In the genomic region with DNA sequence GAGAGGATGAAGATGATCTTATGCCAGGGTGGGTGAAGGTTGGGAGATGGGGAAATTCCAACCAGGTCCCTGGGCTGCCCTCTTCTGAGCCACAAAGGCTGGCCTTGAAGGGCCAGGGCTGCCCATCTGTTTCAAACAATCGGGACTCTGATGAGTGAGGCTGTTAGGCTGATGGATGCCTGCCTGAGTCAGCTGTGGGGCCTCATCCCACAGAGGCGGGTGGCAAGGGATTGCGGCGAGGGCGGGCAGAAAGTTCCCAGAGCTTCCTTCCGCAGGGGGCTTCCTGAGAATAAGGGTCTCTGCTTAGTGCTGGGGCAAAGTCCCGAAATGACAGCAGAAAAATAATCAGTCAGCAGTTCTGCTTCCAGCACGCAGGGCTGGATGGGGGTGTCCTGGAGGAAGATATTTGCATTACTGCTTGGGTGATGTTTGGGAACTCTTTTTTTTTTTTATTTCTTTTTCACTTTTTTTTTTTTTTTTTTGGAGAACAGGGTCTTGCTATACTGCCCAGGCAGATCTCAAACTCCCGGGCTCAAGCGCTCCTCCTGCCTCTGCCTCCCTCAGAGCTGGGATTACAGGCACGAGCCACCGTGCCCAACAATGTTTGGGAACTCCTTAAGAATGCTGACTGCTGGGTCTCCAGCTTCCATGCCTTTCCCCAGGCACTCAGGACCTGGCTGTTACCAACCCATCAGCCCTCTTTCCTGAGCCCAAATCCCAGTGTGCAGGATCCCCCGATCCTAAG, we compare ENCODE assay signal across 2 cellular contexts.
TF ChIP-seq lines count a peak whose summit lies in the region.

No MANE protein-coding gene starts in this region.

TF ChIP-seq in HEK293, 187 proteins besides CTCF, POLR2A, EP300 and RAD21:
- TF ChIP-seq PRDM6 (tag by site-specific recombination; IDR thresholded peaks at IDR 0.05) (no peak), ZNF223 (tag by site-specific recombination; IDR thresholded peaks at IDR 0.05) (no peak), ZFP69B (tag by site-specific recombination; IDR thresholded peaks at IDR 0.05) (no peak), ZBTB8A (tag by site-specific recombination; IDR thresholded peaks at IDR 0.05) (peak; percentile 53; the same call in 1 of the 2 replicates), SP7 (tag by site-specific recombination; IDR thresholded peaks at IDR 0.05) (no peak), ZFHX2 (tag by site-specific recombination; conservative IDR thresholded peaks at IDR 0.05) (no peak)

TF ChIP-seq in K562, 482 proteins besides CTCF, POLR2A, EP300 and RAD21:
- no peak for TF ChIP-seq SMAD3 (CRISPR knock-in tag; conservative IDR thresholded peaks at IDR 0.05)
- TF ChIP-seq ZNF316 (IDR thresholded peaks at IDR 0.05) = peak; percentile 40
- no peak for TF ChIP-seq ARNT (IDR thresholded peaks at IDR 0.05)
- no peak for TF ChIP-seq ZMIZ1 (IDR thresholded peaks at IDR 0.05; ENCODE audit: low read depth in 2 of 2, low read length in 2 of 2)
- peak; percentile 88; the same call in 1 of the 2 replicates for TF ChIP-seq ZNF121 (CRISPR knock-in tag; conservative IDR thresholded peaks at IDR 0.05)
- TF ChIP-seq AFF4 (CRISPR knock-in tag; IDR thresholded peaks at IDR 0.05) = no peak
- TF ChIP-seq TOE1 (IDR thresholded peaks at IDR 0.05; ENCODE audit: borderline replicate concordance) = no peak
- no peak for TF ChIP-seq TOE1 (CRISPR knock-in tag; IDR thresholded peaks at IDR 0.05; ENCODE audit: borderline replicate concordance, low read depth)
